Comparison of ENCODE assay signal across 9 cellular contexts in genomic region chr15:37824717-37825382, GRCh38.
DNase-seq lines count a peak whose midpoint lies in the region; ATAC-seq and TF ChIP-seq lines count a peak whose summit lies in the region.
"Had no signal": no experiment of that assay in that cellular context is flagged by ENCODE, and none has a peak within 500 bp of the region (broad histone marks: within the 10 kb centered on the region; RNA-seq: fewer than 3 reads in every experiment).

No MANE protein-coding gene starts in this region.

- POLR2A ChIA-PET in CD4-positive, alpha-beta memory T cell (lab: Charles Lee; ENCODE audit: partially characterized antibody): no interaction called here

- H3K27ac Mint-ChIP-seq in GM23338: no peak overlapping the region
- no peak overlapping the region for H3K27ac Mint-ChIP-seq in CD4-positive, alpha-beta memory T cell

- H3K4me1 ChIP-seq in GM23338 (ENCODE audit: insufficient read depth): no peaks in the 10 kb centered on the region
- no peaks in the 10 kb centered on the region for H3K4me1 ChIP-seq in CD4-positive, alpha-beta memory T cell (ENCODE audit: insufficient read depth, low read length)

- TF ChIP-seq CTCF in GM23338 (conservative IDR thresholded peaks at IDR 0.05; ENCODE audit: low read depth in 2 of 2): no peak

- intact Hi-C loops in CD4-positive, alpha-beta memory T cell (cut with micrococcal nuclease): no loop called here

- H3K4me3 Mint-ChIP-seq in GM23338: no peak overlapping the region
- no peak overlapping the region for H3K4me3 Mint-ChIP-seq in CD4-positive, alpha-beta memory T cell

- no peak overlapping the region for H3K4me2 ChIP-seq in GM23338

- H3K27me3 ChIP-seq in GM23338 (ENCODE audit: insufficient read depth): no peaks in the 10 kb centered on the region
- H3K27me3 ChIP-seq in CD4-positive, alpha-beta memory T cell (ENCODE audit: insufficient read depth, low read length): no peaks in the 10 kb centered on the region

- H3K9me3 Mint-ChIP-seq in GM23338: no peaks in the 10 kb centered on the region
- peaks cover 0 to 2% (median 0%) of the 10 kb centered on the region in 8 donors for H3K9me3 Mint-ChIP-seq in CD4-positive, alpha-beta memory T cell

- no peaks in the 10 kb centered on the region for H3K9me2 ChIP-seq in GM23338 (ENCODE audit: insufficient read depth)

- H3K79me2 ChIP-seq in GM23338 (replicated peaks; ENCODE audit: insufficient read depth): no peaks in the 10 kb centered on the region

- DNase-seq in GM23338 (ENCODE audit: low spot score): no peak
- peak; percentile 49 to 82 for DNase-seq in NOMO-1 (lab: John Stamatoyannopoulos, UW; ENCODE audit: unreplicated experiment in 2 of 2)
- peak; percentile 1 for DNase-seq in dermis blood vessel endothelial cell
- DNase-seq in renal cortical epithelial cell (ENCODE audit: low read depth): peak; percentile 89
- DNase-seq in CD4-positive, alpha-beta memory T cell: no peak
- DNase-seq in inferior parietal cortex (ENCODE audit: extremely low spot score): no peak
- DNase-seq: activated CD4-positive, CD25-positive, alpha-beta regulatory T cell treated with anti-CD3 and anti-CD28 coated beads, Interleukin-2, amount 50 U/mL, for 72 hours; stimulated activated naive CD4-positive, alpha-beta T cell had no signal

- H2AFZ ChIP-seq in GM23338: 0 out of 2 replicates have a peak overlapping the region, but pooled peaks have one; percentile 44

- no peaks in the 10 kb centered on the region for H3K36me3 ChIP-seq in GM23338 (ENCODE audit: insufficient read depth)
- H3K36me3 ChIP-seq in CD4-positive, alpha-beta memory T cell (ENCODE audit: insufficient read depth, low read length): no peaks in the 10 kb centered on the region

- H3K4me3 ChIP-seq in GM23338: no peak overlapping the region
- no peak overlapping the region for H3K4me3 ChIP-seq in CD4-positive, alpha-beta memory T cell (ENCODE audit: low read length in 2 of 2)

- no peaks in the 10 kb centered on the region for H4K20me1 ChIP-seq in GM23338 (replicated peaks; ENCODE audit: insufficient read depth)

- no peaks in the 10 kb centered on the region for H3K9me3 ChIP-seq in CD4-positive, alpha-beta memory T cell (ENCODE audit: control insufficient read depth in 1 of 2, low read length in 2 of 2)

- CTCF ChIA-PET in CD4-positive, alpha-beta memory T cell (lab: Charles Lee; ENCODE audit: partially characterized antibody): no interaction called here

- no peak overlapping the region for H3K27ac ChIP-seq in GM23338 (ENCODE audit: low read depth)
- H3K27ac ChIP-seq in CD4-positive, alpha-beta memory T cell (ENCODE audit: low read depth, low read length): no peak overlapping the region

- no peaks in the 10 kb centered on the region for H3F3A ChIP-seq in GM23338 (replicated peaks; ENCODE audit: low read depth)

- ATAC-seq in GM23338: no peak
- ATAC-seq in GM18909 (IDR thresholded peaks at IDR 0.05; ENCODE audit: poor library complexity, unreplicated experiment): no peak

- no peaks in the 10 kb centered on the region for H3K4me1 Mint-ChIP-seq in GM23338
- H3K4me1 Mint-ChIP-seq in CD4-positive, alpha-beta memory T cell: no peaks in the 10 kb centered on the region

- H3K27me3 Mint-ChIP-seq in GM23338 (ENCODE audit: insufficient read depth, low read depth, poor library complexity): no peaks in the 10 kb centered on the region
- peaks cover 0 to 1% of the 10 kb centered on the region in 2 donors for H3K27me3 Mint-ChIP-seq in CD4-positive, alpha-beta memory T cell

- H3K36me3 Mint-ChIP-seq in GM23338 (ENCODE audit: low read depth): no peaks in the 10 kb centered on the region
- H3K36me3 Mint-ChIP-seq in CD4-positive, alpha-beta memory T cell: no peaks in the 10 kb centered on the region

TF ChIP-seq in GM23338, 12 proteins besides CTCF, POLR2A, EP300 and RAD21 (continues in another document):
- TF ChIP-seq JUNB (IDR thresholded peaks at IDR 0.05; ENCODE audit: unreplicated experiment): no peak
- no peak for TF ChIP-seq EZH2phosphoT487 (IDR thresholded peaks at IDR 0.05; ENCODE audit: unreplicated experiment)
- TF ChIP-seq ETS1 (IDR thresholded peaks at IDR 0.05): no peak
- no peak for TF ChIP-seq REST (IDR thresholded peaks at IDR 0.05; ENCODE audit: unreplicated experiment)
- no peak for TF ChIP-seq STAT1 (IDR thresholded peaks at IDR 0.05; ENCODE audit: unreplicated experiment)
- TF ChIP-seq NANOG (IDR thresholded peaks at IDR 0.05; ENCODE audit: borderline replicate concordance): no peak
- no peak for TF ChIP-seq EZH2 (IDR thresholded peaks at IDR 0.05; ENCODE audit: low read depth, unreplicated experiment)
- no peak for TF ChIP-seq ZNF114 (CRISPR knock-in tag; IDR thresholded peaks at IDR 0.05)
- TF ChIP-seq ZNF331 (CRISPR knock-in tag; IDR thresholded peaks at IDR 0.05; ENCODE audit: low read depth): no peak

Comparison
In these comparisons a context has a peak if more than half of its experiments do, and no peak if none do; other contexts are left out.
1. DNase-seq: peak in NOMO-1 (2 of 2), dermis blood vessel endothelial cell (single experiment) and renal cortical epithelial cell (single experiment); none in GM23338 (single experiment), CD4-positive, alpha-beta memory T cell (0 of 5) and inferior parietal cortex (single experiment).